In genomic region chr17:34961093-34961911, GRCh38 we compare ENCODE assay signal across 1 cellular context.
TF ChIP-seq lines count a peak whose summit lies in the region.

TSS of gene CCT6B (minus strand) at chr17:34961460. CDS start at chr17:34961393, 67 bp downstream.
TSS of gene ZNF830 (plus strand) at chr17:34961540. CDS start at chr17:34961567, 27 bp downstream.

TF ChIP-seq in HepG2, 621 proteins besides CTCF, POLR2A, EP300 and RAD21 (continued from another document and continues in another):
- TF ChIP-seq PRDM10 (CRISPR knock-in tag; IDR thresholded peaks at IDR 0.05; ENCODE audit: low read depth) (peak; percentile 57; the same call in 1 of the 2 replicates), HNF1A (IDR thresholded peaks at IDR 0.05; ENCODE audit: low read depth) (no peak), HNF1A (CRISPR knock-in tag; IDR thresholded peaks at IDR 0.05; ENCODE audit: borderline replicate concordance) (peak; percentile 65; the same call in 1 of the 2 replicates), ZNF768 (CRISPR knock-in tag; IDR thresholded peaks at IDR 0.05) (peak; percentile 28; the same call in 1 of the 2 replicates), THAP11 (CRISPR knock-in tag; IDR thresholded peaks at IDR 0.05) (peak; percentile 91), ZNF317 (CRISPR knock-in tag; IDR thresholded peaks at IDR 0.05) (peak; percentile 25; the same call in 1 of the 2 replicates), ZNF12 (CRISPR knock-in tag; IDR thresholded peaks at IDR 0.05) (no peak), ZBTB7B (CRISPR knock-in tag; IDR thresholded peaks at IDR 0.05) (no peak), PAF1 (CRISPR knock-in tag; IDR thresholded peaks at IDR 0.05) (no peak), JUN (CRISPR knock-in tag; IDR thresholded peaks at IDR 0.05) (no peak), ZNF709 (CRISPR knock-in tag; IDR thresholded peaks at IDR 0.05) (no peak), ZNF790 (CRISPR knock-in tag; IDR thresholded peaks at IDR 0.05; ENCODE audit: borderline replicate concordance) (no peak), ZNF251 (CRISPR knock-in tag; IDR thresholded peaks at IDR 0.05) (no peak), ZNF282 (IDR thresholded peaks at IDR 0.05; ENCODE audit: partially characterized antibody) (no peak), ZSCAN12 (CRISPR knock-in tag; IDR thresholded peaks at IDR 0.05) (no peak), HINFP (CRISPR knock-in tag; IDR thresholded peaks at IDR 0.05; ENCODE audit: low read depth) (no peak), ZNF30 (CRISPR knock-in tag; IDR thresholded peaks at IDR 0.05) (peak; percentile 38; the same call in 1 of the 2 replicates), ONECUT2 (CRISPR knock-in tag; IDR thresholded peaks at IDR 0.05) (no peak), FOXO4 (CRISPR knock-in tag; conservative IDR thresholded peaks at IDR 0.05) (no peak), RORA (CRISPR knock-in tag; IDR thresholded peaks at IDR 0.05) (no peak), IRF9 (CRISPR knock-in tag; IDR thresholded peaks at IDR 0.05; ENCODE audit: borderline replicate concordance) (peak; percentile 51; the same call in 1 of the 2 replicates), SETDB1 (CRISPR knock-in tag; IDR thresholded peaks at IDR 0.05; ENCODE audit: borderline replicate concordance) (no peak; the same call in 1 of the 2 replicates), HCFC1 (IDR thresholded peaks at IDR 0.05; ENCODE audit: low read depth, low read length) (peak; percentile 70), RXRA (CRISPR knock-in tag; IDR thresholded peaks at IDR 0.05) (no peak), TRIM22 (IDR thresholded peaks at IDR 0.05) (no peak), MIER2 (CRISPR knock-in tag; IDR thresholded peaks at IDR 0.05) (no peak), TGIF2 (CRISPR knock-in tag; IDR thresholded peaks at IDR 0.05) (peak; percentile 73), BHLHE40 (IDR thresholded peaks at IDR 0.05; ENCODE audit: low read length) (no peak), ZBTB21 (CRISPR knock-in tag; IDR thresholded peaks at IDR 0.05) (no peak), KLF13 (CRISPR knock-in tag; IDR thresholded peaks at IDR 0.05) (no peak), RERE (CRISPR knock-in tag; IDR thresholded peaks at IDR 0.05; ENCODE audit: low read depth) (no peak), ELK4 (CRISPR knock-in tag; IDR thresholded peaks at IDR 0.05; ENCODE audit: borderline replicate concordance) (no peak), SMYD3 (CRISPR knock-in tag; IDR thresholded peaks at IDR 0.05) (peak; percentile 51; the same call in 1 of the 2 replicates), ZBTB26 (CRISPR knock-in tag; IDR thresholded peaks at IDR 0.05; ENCODE audit: borderline replicate concordance) (no peak), ZNF44 (CRISPR knock-in tag; IDR thresholded peaks at IDR 0.05) (0 out of 2 replicates have a peak, but pooled peaks have one; percentile 25), MZF1 (CRISPR knock-in tag; IDR thresholded peaks at IDR 0.05; ENCODE audit: borderline replicate concordance) (no peak)
